In the genomic region with DNA sequence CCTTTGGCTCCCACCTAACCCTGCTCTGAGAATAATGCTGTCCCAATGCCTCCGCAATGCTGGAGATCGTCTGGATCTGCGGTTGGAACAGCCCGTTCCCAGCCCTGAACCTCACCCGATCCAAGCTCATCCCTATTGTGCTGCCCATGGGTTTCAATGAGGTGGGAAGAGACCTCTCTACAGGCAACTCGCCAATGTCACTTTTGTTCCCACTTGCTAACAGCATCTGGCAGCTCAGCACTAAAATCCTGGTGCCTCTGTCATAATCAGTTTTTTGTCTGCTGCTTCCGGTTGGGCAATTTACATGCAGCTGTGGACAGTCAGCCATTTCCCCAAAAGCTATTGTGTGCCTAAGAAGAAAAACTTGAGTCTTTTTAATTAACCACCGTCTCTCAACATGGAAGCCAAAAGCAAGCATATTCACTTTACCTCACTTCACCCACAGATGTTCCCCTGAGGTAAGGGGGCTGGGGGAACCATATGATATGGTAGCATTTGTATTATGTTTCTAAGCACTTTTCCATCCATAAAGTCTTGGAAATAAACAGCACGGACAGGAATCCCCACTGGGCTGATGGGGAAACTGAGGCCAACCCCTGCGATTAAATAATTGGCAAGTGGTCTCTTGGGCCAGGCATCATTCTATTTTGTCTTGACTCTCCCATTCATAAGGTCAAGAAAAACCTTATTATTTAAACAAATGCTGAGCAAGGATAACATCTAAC, we compare ENCODE assay signal across 1 cellular context.
TF ChIP-seq lines count a peak whose summit lies in the region.

No MANE protein-coding gene starts in this region.

TF ChIP-seq in HepG2, 621 proteins besides CTCF, POLR2A, EP300 and RAD21 (continued from another document):
- TF ChIP-seq, protein P1, sequence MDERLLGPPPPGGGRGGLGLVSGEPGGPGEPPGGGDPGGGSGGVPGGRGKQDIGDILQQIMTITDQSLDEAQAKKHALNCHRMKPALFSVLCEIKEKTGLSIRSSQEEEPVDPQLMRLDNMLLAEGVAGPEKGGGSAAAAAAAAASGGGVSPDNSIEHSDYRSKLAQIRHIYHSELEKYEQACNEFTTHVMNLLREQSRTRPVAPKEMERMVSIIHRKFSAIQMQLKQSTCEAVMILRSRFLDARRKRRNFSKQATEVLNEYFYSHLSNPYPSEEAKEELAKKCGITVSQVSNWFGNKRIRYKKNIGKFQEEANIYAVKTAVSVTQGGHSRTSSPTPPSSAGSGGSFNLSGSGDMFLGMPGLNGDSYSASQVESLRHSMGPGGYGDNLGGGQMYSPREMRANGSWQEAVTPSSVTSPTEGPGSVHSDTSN (CRISPR knock-in tag; IDR thresholded peaks at IDR 0.05): no peak
- TF ChIP-seq HOXD1 (CRISPR knock-in tag; IDR thresholded peaks at IDR 0.05): no peak
